ENCODE assay signal across 8 cellular contexts in genomic region chr5:177500685-177501522, GRCh38. TPM values are rescaled to one million over a fixed set of nuclear protein-coding genes. Genes with fewer than 3 reads are reported as not detected.
A peak's percentile ranks its signal among the peaks of the same experiment; 100 is the strongest.
DNase-seq lines count a peak whose midpoint lies in the region; ATAC-seq and TF ChIP-seq lines count a peak whose summit lies in the region.

No MANE protein-coding gene starts in this region.

- peaks cover 2% of the 10 kb centered on the region for H3K36me3 Mint-ChIP-seq in endodermal cell (ENCODE audit: low read depth)

- H3K4me3 ChIP-seq in HL-60 (replicated peaks; ENCODE audit: insufficient read depth, low read length) (no peak overlapping the region), NT2/D1 (ENCODE audit: insufficient read length, low read depth) (no peak overlapping the region), endodermal cell (ENCODE audit: low read length) (no peak overlapping the region), mucosa of stomach (ENCODE audit: low read length) (no peak overlapping the region)

- no peak for ATAC-seq in GM19351 (IDR thresholded peaks at IDR 0.05; ENCODE audit: unreplicated experiment)

- peak overlapping the region; percentile 35 for H3K27ac Mint-ChIP-seq in endodermal cell

- H3K4me3 Mint-ChIP-seq in endodermal cell, result no peak overlapping the region

- DNase-seq in D341Med (ENCODE audit: low spot score) (peak; percentile 87), HL-60 (ENCODE audit: low read depth in 1 of 2, low spot score in 1 of 2) (peak in 1 of 2 experiments; percentile 89), NT2/D1 (ENCODE audit: low read depth, low spot score) (peak; percentile 79), endodermal cell (peak; percentile 98)
- DNase-seq in activated CD8-positive, alpha-beta memory T cell treated with anti-CD3 and anti-CD28 coated beads, Interleukin-2, amount 50 U/mL, for 24 hours (ENCODE audit: extremely low read depth), result peak; percentile 61
- DNase-seq in stimulated activated CD8-positive, alpha-beta memory T cell treated with anti-CD3 and anti-CD28 coated beads, Interleukin-4, amount 100 ng/mL, for 48 hours, result peak; percentile 97

- peaks cover 30% of the 10 kb centered on the region for H3K27me3 Mint-ChIP-seq in endodermal cell (ENCODE audit: insufficient read depth)

- 33 to 71% methylated on average over 3 to 10 of the region's 10 CpGs for WGBS in endodermal cell (ENCODE audit: insufficient coverage in 1 of 2, insufficient read length in 1 of 2), 2 experiments

- H3K36me3 ChIP-seq in NT2/D1 (ENCODE audit: insufficient read depth, insufficient read length, low read length), result peaks cover 42% of the 10 kb centered on the region
- peaks cover 2% of the 10 kb centered on the region for H3K36me3 ChIP-seq in endodermal cell (ENCODE audit: control insufficient read depth, insufficient read depth, low read length)
- no peaks in the 10 kb centered on the region for H3K36me3 ChIP-seq in mucosa of stomach (ENCODE audit: control insufficient read depth, insufficient read depth, low read length)

- peaks cover 14% of the 10 kb centered on the region for H3K4me1 Mint-ChIP-seq in endodermal cell

- H3K27me3 ChIP-seq in HL-60 (ENCODE audit: insufficient read depth, poor library complexity, severe bottlenecking) (no peaks in the 10 kb centered on the region), NT2/D1 (ENCODE audit: insufficient read depth, insufficient read length) (peaks cover 11% of the 10 kb centered on the region), endodermal cell (ENCODE audit: control insufficient read depth, insufficient read depth, low read length, poor library complexity, severe bottlenecking) (peaks cover 14% of the 10 kb centered on the region), mucosa of stomach (ENCODE audit: control insufficient read depth, insufficient read depth, low read length) (peaks cover 15% of the 10 kb centered on the region)

- H3K9me3 ChIP-seq in NT2/D1 (ENCODE audit: insufficient read depth, low read length) (no peaks in the 10 kb centered on the region), endodermal cell (ENCODE audit: control insufficient read depth, low read length) (no peaks in the 10 kb centered on the region), mucosa of stomach (ENCODE audit: control insufficient read depth, low read length) (no peaks in the 10 kb centered on the region)

- no peak overlapping the region for H3K27ac ChIP-seq in HL-60 (replicated peaks)
- H3K27ac ChIP-seq in endodermal cell (ENCODE audit: low read depth, low read length), result no peak overlapping the region

- peak; percentile 85 for TF ChIP-seq CTCF in HL-60 (IDR thresholded peaks at IDR 0.05; ENCODE audit: insufficient read depth, low read length)
- peak; percentile 99 for TF ChIP-seq CTCF in endodermal cell (conservative IDR thresholded peaks at IDR 0.05)

- H3K9ac ChIP-seq in NT2/D1 (ENCODE audit: insufficient read length, low read depth) (peak overlapping the region; percentile 39), endodermal cell (ENCODE audit: extremely low read depth, low read length, poor library complexity, severe bottlenecking) (no peak overlapping the region), mucosa of stomach (ENCODE audit: low read length) (peak overlapping the region; percentile 15)

- H3K9me3 Mint-ChIP-seq in endodermal cell, result no peaks in the 10 kb centered on the region

- H3K4me1 ChIP-seq in NT2/D1 (ENCODE audit: insufficient read depth, insufficient read length), result peaks cover 17% of the 10 kb centered on the region
- H3K4me1 ChIP-seq in endodermal cell (ENCODE audit: control insufficient read depth, insufficient read depth, low read length), result peaks cover 2% of the 10 kb centered on the region
- peaks cover 24% of the 10 kb centered on the region for H3K4me1 ChIP-seq in mucosa of stomach (ENCODE audit: control insufficient read depth, insufficient read depth, low read length)

RNA-seq across cellular contexts. Expression of gene PDLIM7, which starts 3.5 kb away (rescaled TPM):
- 100 to 1,000 TPM; 196 to 241 TPM for total RNA-seq in endodermal cell
- 307 TPM for polyA plus RNA-seq in endodermal cell (2013, experiment 1 of 2)
- 281 TPM for polyA plus RNA-seq in endodermal cell (2013, experiment 2 of 2)

RNA-seq across cellular contexts. Expression of gene DOK3, which starts 8.7 kb away (rescaled TPM):
- 1 to 10 TPM; 2.1 to 7.7 TPM for total RNA-seq in endodermal cell
- polyA plus RNA-seq in endodermal cell (2013, experiment 1 of 2), result 2.2 TPM
- polyA plus RNA-seq in endodermal cell (2013, experiment 2 of 2), result 3.3 TPM

RNA-seq across cellular contexts. Expression of gene DDX41, which starts 15.9 kb away (rescaled TPM):
- 100 to 1,000 TPM; 115 TPM for total RNA-seq in endodermal cell
- polyA plus RNA-seq in endodermal cell (2013, experiment 1 of 2), result 82.8 TPM
- polyA plus RNA-seq in endodermal cell (2013, experiment 2 of 2), result 76.3 TPM

RNA-seq across cellular contexts. Expression of gene DBN1, which starts 27.5 kb away (rescaled TPM):
- 100 to 1,000 TPM; 322 to 383 TPM for total RNA-seq in endodermal cell
- 285 TPM for polyA plus RNA-seq in endodermal cell (2013, experiment 1 of 2)
- polyA plus RNA-seq in endodermal cell (2013, experiment 2 of 2), result 272 TPM

RNA-seq across cellular contexts. Expression of gene FAM193B, which starts 53.5 kb away (rescaled TPM):
- total RNA-seq in endodermal cell, result 100 to 1,000 TPM; 112 to 115 TPM
- polyA plus RNA-seq in endodermal cell (2013, experiment 1 of 2), result 106 TPM
- 105 TPM for polyA plus RNA-seq in endodermal cell (2013, experiment 2 of 2)
